34 cellular contexts compared by ENCODE assay signal in the genomic region with DNA sequence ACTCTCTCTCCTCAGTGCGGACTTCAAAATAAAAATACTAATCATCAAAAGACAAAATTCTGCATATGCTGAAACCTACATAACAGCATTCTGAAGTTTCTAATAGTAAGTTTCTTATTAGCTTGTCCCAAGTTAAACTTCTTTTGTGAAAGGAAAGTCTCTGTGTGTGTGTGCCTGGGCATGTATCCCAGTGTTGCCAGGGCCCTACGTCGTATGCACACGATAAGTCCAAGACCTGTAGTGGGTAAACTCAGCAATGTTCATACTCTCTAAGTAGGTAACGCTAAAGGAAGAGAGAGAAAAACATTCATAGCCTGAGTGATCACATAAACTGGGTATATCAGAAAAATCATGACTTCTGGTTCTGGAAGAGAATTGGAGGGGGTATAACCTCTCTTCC.
"Had no signal": no experiment of that assay in that cellular context is flagged by ENCODE, and none has a peak within 500 bp of the region (broad histone marks: within the 10 kb centered on the region; RNA-seq: fewer than 3 reads in every experiment).

No MANE protein-coding gene starts in this region.

- H3K4me3 ChIP-seq: MG63 had no signal

- H3K9me3 ChIP-seq: MG63 had no signal

- H3K27me3 ChIP-seq: MG63 had no signal

- DNase-seq: Karpas-422, Kasumi-1, MG63, MM.1S, MV-4-11, NCI-H1048, NCI-H1092, NCI-H1092 treated with DMSO at 0.1 percent for 48 hours, NCI-H1105, NCI-H1105 treated with DMSO at 0.1 percent for 48 hours, NCI-H1417, NCI-H1417 treated with DMSO at 0.1 percent for 48 hours, NCI-H1436, NCI-H1436 treated with DMSO at 0.1 percent for 48 hours, NCI-H146, NCI-H1694, NCI-H1694 treated with DMSO at 0.1 percent for 48 hours, NCI-H187, NCI-H187 treated with DMSO at 0.1 percent for 48 hours, NCI-H1930, NCI-H2029, NCI-H2029 treated with DMSO at 0.1 percent for 48 hours, NCI-H2081, NCI-H2081 treated with DMSO at 0.1 percent for 48 hours, NCI-H2107, NCI-H2171, NCI-H2171 treated with DMSO at 0.1 percent for 48 hours, NCI-H2227 treated with DMSO at 0.1 percent for 48 hours, NCI-H226, NCI-H345, NCI-H446, NCI-H446 treated with DMSO at 0.1 percent for 48 hours, NCI-H510A had no signal

- H3K36me3 ChIP-seq: MG63 had no signal

- H3K27ac ChIP-seq: KMS-11 had no signal
